Comparison of ENCODE assay signal across 15 cellular contexts in genomic region chr17:9274119-9274445, GRCh38.
A peak's percentile ranks its signal among the peaks of the same experiment; 100 is the strongest.
DNase-seq lines count a peak whose midpoint lies in the region; ATAC-seq and TF ChIP-seq lines count a peak whose summit lies in the region.
"Had no signal": no experiment of that assay in that cellular context is flagged by ENCODE, and none has a peak within 500 bp of the region (broad histone marks: within the 10 kb centered on the region; RNA-seq: fewer than 3 reads in every experiment).

No MANE protein-coding gene starts in this region.

- H3K9me3 ChIP-seq in naive thymus-derived CD4-positive, alpha-beta T cell (ENCODE audit: control insufficient read depth in 2 of 3, low read length in 3 of 3) = no peaks in the 10 kb centered on the region
- no peaks in the 10 kb centered on the region for H3K9me3 ChIP-seq in vagina
- H3K9me3 ChIP-seq: lower lobe of right lung, upper lobe of right lung had no signal

- TF ChIP-seq POLR2A in vagina (IDR thresholded peaks at IDR 0.05) = no peak

- peaks cover 6 to 10% of the 10 kb centered on the region in 2 donors for H3K4me1 Mint-ChIP-seq in natural killer cell treated with Interleukin-12 subunit alpha and Interleukin-12 subunit beta and Interleukin-15 and Interleukin-18, amount 100 ng/mL, for 72 hours (ENCODE audit: low read depth in 2 of 2)
- H3K4me1 Mint-ChIP-seq in natural killer cell = peaks cover 11 to 24% of the 10 kb centered on the region in 2 donors
- peaks cover 9 to 26% (median 24%) of the 10 kb centered on the region in 7 donors for H3K4me1 Mint-ChIP-seq in naive thymus-derived CD4-positive, alpha-beta T cell
- no peaks in the 10 kb centered on the region for H3K4me1 Mint-ChIP-seq in stimulated activated memory B cell treated with anti-CD40 and anti-IgM and Interleukin-4, amounts not matched to agents 10 μg/mL and 1 μg/mL and 100 μg/mL, for 72 hours

- no peak overlapping the region for H3K4me3 Mint-ChIP-seq in natural killer cell treated with Interleukin-12 subunit alpha and Interleukin-12 subunit beta and Interleukin-15 and Interleukin-18, amount 100 ng/mL, for 72 hours
- no peak overlapping the region for H3K4me3 Mint-ChIP-seq in natural killer cell
- peak overlapping the region in 8 of 10 donors; percentile 10 to 62 (median 28) for H3K4me3 Mint-ChIP-seq in naive thymus-derived CD4-positive, alpha-beta T cell
- H3K4me3 Mint-ChIP-seq in stimulated activated memory B cell treated with anti-CD40 and anti-IgM and Interleukin-4, amounts not matched to agents 10 μg/mL and 1 μg/mL and 100 μg/mL, for 72 hours = no peak overlapping the region
- H3K4me3 Mint-ChIP-seq: T-helper 17 cell, WTC11 had no signal

- POLR2A ChIA-PET in naive thymus-derived CD4-positive, alpha-beta T cell (lab: Charles Lee) = no interaction called here

- DNase-seq in natural killer cell treated with Interleukin-12 subunit alpha and Interleukin-12 subunit beta and Interleukin-15 and Interleukin-18, amount 100 ng/mL, for 72 hours (ENCODE audit: low spot score) = no peak
- DNase-seq in natural killer cell (no peak), vagina (ENCODE audit: extremely low spot score in 2 of 2) (no peak)
- DNase-seq in activated naive CD4-positive, alpha-beta T cell treated with anti-CD3 and anti-CD28 coated beads, Interleukin-2, amount 50 U/mL, for 16 hours = peak; percentile 49
- peak in 6 of 9 donors; percentile 27 to 37 (median 33) for DNase-seq in naive thymus-derived CD4-positive, alpha-beta T cell
- DNase-seq: lower lobe of right lung, NCI-H1436 treated with DMSO at 0.1 percent for 48 hours, NCI-H2171 treated with DMSO at 0.1 percent for 48 hours, NCI-H82, SIG-M5, T-helper 17 cell, upper lobe of right lung had no signal

- no peaks in the 10 kb centered on the region for H3K36me3 ChIP-seq in naive thymus-derived CD4-positive, alpha-beta T cell (ENCODE audit: control insufficient read depth in 2 of 3, insufficient read depth in 3 of 3, low read length in 3 of 3)
- no peaks in the 10 kb centered on the region for H3K36me3 ChIP-seq in vagina
- H3K36me3 ChIP-seq: lower lobe of right lung, upper lobe of right lung had no signal

- TF ChIP-seq CTCF in natural killer cell (IDR thresholded peaks at IDR 0.05) (no peak), vagina (IDR thresholded peaks at IDR 0.05) (no peak)

- no peak overlapping the region for H3K27ac ChIP-seq in naive thymus-derived CD4-positive, alpha-beta T cell (ENCODE audit: low read depth, low read length)
- peak overlapping the region; percentile 59 for H3K27ac ChIP-seq in vagina
- H3K27ac ChIP-seq: lower lobe of right lung, upper lobe of right lung had no signal

- no peaks in the 10 kb centered on the region for H3K9me3 Mint-ChIP-seq in natural killer cell treated with Interleukin-12 subunit alpha and Interleukin-12 subunit beta and Interleukin-15 and Interleukin-18, amount 100 ng/mL, for 72 hours
- no peaks in the 10 kb centered on the region for H3K9me3 Mint-ChIP-seq in natural killer cell
- peaks cover 0 to 4% (median 0%) of the 10 kb centered on the region in 11 donors for H3K9me3 Mint-ChIP-seq in naive thymus-derived CD4-positive, alpha-beta T cell
- no peaks in the 10 kb centered on the region for H3K9me3 Mint-ChIP-seq in stimulated activated memory B cell treated with anti-CD40 and anti-IgM and Interleukin-4, amounts not matched to agents 10 μg/mL and 1 μg/mL and 100 μg/mL, for 72 hours
- H3K9me3 Mint-ChIP-seq: WTC11 had no signal

- ATAC-seq in natural killer cell treated with Interleukin-12 subunit alpha and Interleukin-12 subunit beta and Interleukin-15 and Interleukin-18, amount 100 ng/mL, for 72 hours = no peak
- ATAC-seq in natural killer cell = no peak
- no peak for ATAC-seq in naive thymus-derived CD4-positive, alpha-beta T cell
- ATAC-seq in GM18517 (IDR thresholded peaks at IDR 0.05; ENCODE audit: unreplicated experiment) = no peak
- no peak for ATAC-seq in stimulated activated memory B cell treated with anti-CD40 and anti-IgM and Interleukin-4, amounts not matched to agents 10 μg/mL and 1 μg/mL and 100 μg/mL, for 72 hours
- ATAC-seq: T-helper 17 cell, upper lobe of right lung, WTC11 had no signal

- H3K27me3 ChIP-seq in naive thymus-derived CD4-positive, alpha-beta T cell (ENCODE audit: control insufficient read depth in 2 of 2, insufficient read depth in 2 of 2, low read length in 2 of 2) = no peaks in the 10 kb centered on the region
- H3K27me3 ChIP-seq in vagina = no peaks in the 10 kb centered on the region
- H3K27me3 ChIP-seq: upper lobe of right lung had no signal

- no peaks in the 10 kb centered on the region for H3K36me3 Mint-ChIP-seq in natural killer cell treated with Interleukin-12 subunit alpha and Interleukin-12 subunit beta and Interleukin-15 and Interleukin-18, amount 100 ng/mL, for 72 hours
- H3K36me3 Mint-ChIP-seq in natural killer cell = no peaks in the 10 kb centered on the region
- peaks cover 0 to 25% (median 6%) of the 10 kb centered on the region in 5 donors for H3K36me3 Mint-ChIP-seq in naive thymus-derived CD4-positive, alpha-beta T cell
- H3K36me3 Mint-ChIP-seq in stimulated activated memory B cell treated with anti-CD40 and anti-IgM and Interleukin-4, amounts not matched to agents 10 μg/mL and 1 μg/mL and 100 μg/mL, for 72 hours = peaks cover 24% of the 10 kb centered on the region
- H3K36me3 Mint-ChIP-seq: WTC11 had no signal

- CTCF ChIA-PET in naive thymus-derived CD4-positive, alpha-beta T cell (lab: Charles Lee) = no interaction called here

- H3K4me3 ChIP-seq in naive thymus-derived CD4-positive, alpha-beta T cell (ENCODE audit: low read length) = no peak overlapping the region
- no peak overlapping the region for H3K4me3 ChIP-seq in vagina
- H3K4me3 ChIP-seq: lower lobe of right lung, upper lobe of right lung had no signal

- peak overlapping the region; percentile 32 to 53 for H3K27ac Mint-ChIP-seq in natural killer cell treated with Interleukin-12 subunit alpha and Interleukin-12 subunit beta and Interleukin-15 and Interleukin-18, amount 100 ng/mL, for 72 hours
- H3K27ac Mint-ChIP-seq in natural killer cell = no peak overlapping the region
- peak overlapping the region in 8 of 9 donors; percentile 6 to 90 (median 50) for H3K27ac Mint-ChIP-seq in naive thymus-derived CD4-positive, alpha-beta T cell
- no peak overlapping the region for H3K27ac Mint-ChIP-seq in stimulated activated memory B cell treated with anti-CD40 and anti-IgM and Interleukin-4, amounts not matched to agents 10 μg/mL and 1 μg/mL and 100 μg/mL, for 72 hours
- H3K27ac Mint-ChIP-seq: T-helper 17 cell, WTC11 had no signal

- peaks cover 0 to 6% of the 10 kb centered on the region in 2 donors for H3K4me1 ChIP-seq in naive thymus-derived CD4-positive, alpha-beta T cell (ENCODE audit: control insufficient read depth in 2 of 2, insufficient read depth in 2 of 2, low read length in 2 of 2)
- no peaks in the 10 kb centered on the region for H3K4me1 ChIP-seq in vagina
- H3K4me1 ChIP-seq: lower lobe of right lung, upper lobe of right lung had no signal

- intact Hi-C loops in natural killer cell (cut with micrococcal nuclease) (no loop called here), vagina (cut with DNase I) (no loop called here)
- intact Hi-C loops in naive thymus-derived CD4-positive, alpha-beta T cell (cut with micrococcal nuclease) = no loop called here

- H3K27me3 Mint-ChIP-seq in natural killer cell treated with Interleukin-12 subunit alpha and Interleukin-12 subunit beta and Interleukin-15 and Interleukin-18, amount 100 ng/mL, for 72 hours = no peaks in the 10 kb centered on the region
- no peaks in the 10 kb centered on the region for H3K27me3 Mint-ChIP-seq in natural killer cell (ENCODE audit: low read depth in 2 of 2)
- H3K27me3 Mint-ChIP-seq in naive thymus-derived CD4-positive, alpha-beta T cell = no peaks in the 10 kb centered on the region
- H3K27me3 Mint-ChIP-seq in stimulated activated memory B cell treated with anti-CD40 and anti-IgM and Interleukin-4, amounts not matched to agents 10 μg/mL and 1 μg/mL and 100 μg/mL, for 72 hours = no peaks in the 10 kb centered on the region
- H3K27me3 Mint-ChIP-seq: T-helper 17 cell had no signal

Comparison
In these comparisons a context has a peak if more than half of its experiments do, and no peak if none do; other contexts are left out.
1. H3K27ac Mint-ChIP-seq: peak in natural killer cell treated with Interleukin-12 subunit alpha and Interleukin-12 subunit beta and Interleukin-15 and Interleukin-18, amount 100 ng/mL, for 72 hours (2 of 2) and naive thymus-derived CD4-positive, alpha-beta T cell (8 of 9); none in natural killer cell (0 of 2) and stimulated activated memory B cell treated with anti-CD40 and anti-IgM and Interleukin-4, amounts not matched to agents 10 μg/mL and 1 μg/mL and 100 μg/mL, for 72 hours (single experiment).
2. DNase-seq: peak in activated naive CD4-positive, alpha-beta T cell treated with anti-CD3 and anti-CD28 coated beads, Interleukin-2, amount 50 U/mL, for 16 hours (single experiment) and naive thymus-derived CD4-positive, alpha-beta T cell (6 of 9); none in natural killer cell treated with Interleukin-12 subunit alpha and Interleukin-12 subunit beta and Interleukin-15 and Interleukin-18, amount 100 ng/mL, for 72 hours (single experiment), natural killer cell (single experiment) and vagina (0 of 2).
3. H3K4me3 Mint-ChIP-seq: peak in naive thymus-derived CD4-positive, alpha-beta T cell (8 of 10); none in natural killer cell treated with Interleukin-12 subunit alpha and Interleukin-12 subunit beta and Interleukin-15 and Interleukin-18, amount 100 ng/mL, for 72 hours (single experiment), natural killer cell (single experiment) and stimulated activated memory B cell treated with anti-CD40 and anti-IgM and Interleukin-4, amounts not matched to agents 10 μg/mL and 1 μg/mL and 100 μg/mL, for 72 hours (single experiment).